26 cellular contexts compared by ENCODE assay signal in the genomic region with DNA sequence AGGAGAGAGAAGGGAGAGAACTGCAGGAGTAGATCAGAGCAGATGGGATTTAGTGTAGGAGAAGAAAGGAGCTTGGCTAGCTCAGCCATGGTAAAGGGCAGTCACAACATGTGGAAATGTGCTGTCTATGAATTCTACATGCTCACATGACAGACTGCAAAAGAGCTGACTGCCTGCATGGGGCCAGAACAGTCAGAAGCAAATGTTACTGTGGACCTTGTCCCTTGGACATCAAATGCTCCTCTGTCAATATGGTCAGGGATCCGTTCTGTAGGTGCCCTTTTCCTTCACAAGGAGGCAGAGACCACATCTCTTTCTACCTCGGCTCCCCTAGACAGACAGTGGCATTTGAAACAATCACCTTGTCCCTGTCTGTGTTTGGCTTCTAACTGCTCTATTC. TPM values are rescaled to one million over a fixed set of nuclear protein-coding genes. Genes with fewer than 3 reads are reported as not detected.
DNase-seq lines count a peak whose midpoint lies in the region; ATAC-seq, FAIRE-seq and TF ChIP-seq lines count a peak whose summit lies in the region.
"Had no signal": no experiment of that assay in that cellular context is flagged by ENCODE, and none has a peak within 500 bp of the region (broad histone marks: within the 10 kb centered on the region; RNA-seq: fewer than 3 reads in every experiment).

No MANE protein-coding gene starts in this region.

- H4K91ac ChIP-seq in H9 (ENCODE audit: insufficient read length, low read depth, low read length) = no peak overlapping the region
- H4K91ac ChIP-seq in H1 (replicated peaks; ENCODE audit: insufficient read length, low read length) = no peak overlapping the region

- H3K36me3 ChIP-seq in K562 (ENCODE audit: control insufficient read depth, insufficient read depth, low read length) (no peaks in the 10 kb centered on the region), H1 (ENCODE audit: control insufficient read depth in 2 of 4, insufficient read depth in 4 of 4, low read length in 3 of 4) (no peaks in the 10 kb centered on the region), HepG2 (replicated peaks in 1 of 2; ENCODE audit: control insufficient read depth in 1 of 2, insufficient read depth in 2 of 2, low read length in 2 of 2) (no peaks in the 10 kb centered on the region), esophagus squamous epithelium (no peaks in the 10 kb centered on the region)
- H3K36me3 ChIP-seq: BE2C; BLaER1 treated with 17β-estradiol and CSF1 and Interleukin-3, amounts not matched to agents 10 nM and 100 nM; HAP-1 had no signal

- H3K4me1 Mint-ChIP-seq in H9 = peaks cover 4 to 14% of the 10 kb centered on the region in 2 experiments

- WGBS in H9 (ENCODE audit: extremely low coverage, insufficient read length, low lambda C conversion rate) = no CpG with 5 or more reads among the region's 2 CpGs
- 51% methylated on average over 2 of the region's 2 CpGs for WGBS in K562 (ENCODE audit: insufficient coverage, low coverage, missing lambda C conversion rate)
- 76% methylated on average over 2 of the region's 2 CpGs; no CpG with 5 or more reads in 1 of the 2 experiments for WGBS in H1 (ENCODE audit: extremely low coverage in 1 of 2, insufficient coverage in 1 of 2, insufficient read length in 1 of 2, insufficient replicate concordance in 2 of 2, low coverage in 1 of 2, low lambda C conversion rate in 2 of 2, missing lambda C conversion rate in 1 of 2), 2 experiments
- 0% methylated on average over 2 of the region's 2 CpGs for WGBS in HepG2 (ENCODE audit: low lambda C conversion rate)
- 90 to 91% methylated on average over 2 of the region's 2 CpGs for WGBS in esophagus squamous epithelium, 2 donors

- H3K27me3 ChIP-seq in H9 (ENCODE audit: insufficient read depth, low read length) (no peaks in the 10 kb centered on the region), K562 (ENCODE audit: control insufficient read depth in 2 of 2, insufficient read depth in 2 of 2, low read length in 2 of 2) (no peaks in the 10 kb centered on the region), H1 (replicated peaks in 1 of 4; ENCODE audit: control insufficient read depth in 3 of 4, extremely low read depth in 1 of 4, insufficient read depth in 3 of 4, low read length in 3 of 4) (no peaks in the 10 kb centered on the region), HepG2 (ENCODE audit: control insufficient read depth in 1 of 2, insufficient read depth in 2 of 2, low read length in 2 of 2) (no peaks in the 10 kb centered on the region), esophagus squamous epithelium (no peaks in the 10 kb centered on the region)
- H3K27me3 ChIP-seq: BE2C; BLaER1 treated with 17β-estradiol and CSF1 and Interleukin-3, amounts not matched to agents 10 nM and 100 nM had no signal

- TF ChIP-seq POLR2A in K562 (conservative IDR thresholded peaks at IDR 0.05) (no peak), H1 (IDR thresholded peaks at IDR 0.05; ENCODE audit: control extremely low read depth in 1 of 2, low read depth in 2 of 2, low read length in 2 of 2) (no peak), HepG2 (IDR thresholded peaks at IDR 0.05; ENCODE audit: insufficient read depth in 1 of 2, low read depth in 2 of 2, low read length in 2 of 2) (no peak), esophagus squamous epithelium (IDR thresholded peaks at IDR 0.05) (no peak)

- in situ Hi-C loops in K562 (cut with MboI) (no loop called here), HepG2 (cut with HindIII; ENCODE audit: extremely low pct_ligation_motif_present, low pct_unique_long_range_greater_than_20kb) (no loop called here)

- peaks cover 3 to 8% (median 4%) of the 10 kb centered on the region in 3 experiments; a peak in 5 of 7 replicates for H3K36me3 Mint-ChIP-seq in H9 (ENCODE audit: insufficient read depth in 1 of 3, low read depth in 3 of 3)
- H3K36me3 Mint-ChIP-seq: CD14-positive monocyte had no signal

- no TSS peak for BruUV-seq in K562 (replicated peaks; lab: Mats Ljungman, UMichigan)
- BruUV-seq in HepG2 (replicated peaks; lab: Mats Ljungman, UMichigan) = no TSS peak

- no peak for TF ChIP-seq CTCF in H9 (conservative IDR thresholded peaks at IDR 0.05)
- TF ChIP-seq CTCF in K562 (IDR thresholded peaks at IDR 0.05 in 2 of 3, conservative IDR thresholded peaks at IDR 0.05 in 1 of 3; ENCODE audit: insufficient read depth in 2 of 3, low read depth in 1 of 3, low read length in 3 of 3) = no peak
- no peak for TF ChIP-seq CTCF in H1 (IDR thresholded peaks at IDR 0.05; ENCODE audit: control extremely low read depth in 1 of 3, insufficient read depth in 1 of 3, low read depth in 1 of 3, low read length in 3 of 3)
- TF ChIP-seq CTCF in HepG2 (CRISPR knock-in tag; IDR thresholded peaks at IDR 0.05) = no peak
- no peak for TF ChIP-seq CTCF in esophagus squamous epithelium (IDR thresholded peaks at IDR 0.05)

- H3K18ac ChIP-seq in H9 (ENCODE audit: insufficient read length, low read depth, low read length) (no peak overlapping the region), H1 (ENCODE audit: extremely low read depth, low read length) (no peak overlapping the region)

- H3K23ac ChIP-seq in H9 (ENCODE audit: insufficient read length, low read depth, low read length) (no peak overlapping the region), H1 (ENCODE audit: insufficient read length) (no peak overlapping the region)

- H3K4me2 ChIP-seq in H9 (ENCODE audit: insufficient read depth, insufficient read length, low read length) (no peak overlapping the region), K562 (ENCODE audit: insufficient read depth, low read length) (no peak overlapping the region), H1 (ENCODE audit: insufficient read depth in 1 of 2, low read depth in 2 of 2, low read length in 2 of 2) (no peak overlapping the region), HepG2 (ENCODE audit: low read depth, low read length) (0 out of 2 replicates have a peak overlapping the region, but pooled peaks have one; percentile 9)
- H3K4me2 ChIP-seq: A549 had no signal

- H2AFZ ChIP-seq in H9 (ENCODE audit: low read length) (no peak overlapping the region), K562 (ENCODE audit: low read depth, low read length) (peak overlapping the region; percentile 46), H1 (ENCODE audit: low read length) (0 out of 2 replicates have a peak overlapping the region, but pooled peaks have one; percentile 12), HepG2 (ENCODE audit: low read length) (no peak overlapping the region)

- intact Hi-C loops in K562 (cut with micrococcal nuclease) = no loop called here
- intact Hi-C loops in HepG2 (cut with micrococcal nuclease; ENCODE audit: unreplicated experiment) = no loop called here
- intact Hi-C loops in esophagus squamous epithelium (cut with DNase I) = no loop called here

- H3K27ac Mint-ChIP-seq in H9 = peak overlapping the region in 1 of 3 experiments; percentile 7; a peak in 1 of 7 replicates
- H3K27ac Mint-ChIP-seq: CD14-positive monocyte; CD4-positive, alpha-beta T cell; CD8-positive, alpha-beta memory T cell; HFFc6 had no signal

- H3K4me3 ChIP-seq in K562 (no peak overlapping the region), H1 (ENCODE audit: extremely low read depth in 1 of 4, insufficient read depth in 2 of 4, low read depth in 3 of 4, low read length in 4 of 4) (no peak overlapping the region), HepG2 (replicated peaks in 1 of 3; ENCODE audit: insufficient read depth in 1 of 3, low read depth in 2 of 3, low read length in 3 of 3) (no peak overlapping the region), esophagus squamous epithelium (no peak overlapping the region)
- H3K4me3 ChIP-seq: A549; BLaER1 treated with 17β-estradiol and CSF1 and Interleukin-3, amounts not matched to agents 10 nM and 100 nM; HAP-1 had no signal

- 0 out of 2 replicates have a peak overlapping the region, but pooled peaks have one; percentile 58 for H3K14ac ChIP-seq in H9 (ENCODE audit: insufficient read depth, low read length)
- no peak overlapping the region for H3K14ac ChIP-seq in H1 (ENCODE audit: insufficient read length)

- H3K56ac ChIP-seq in H9 (ENCODE audit: insufficient read length, low read depth, low read length) (no peak overlapping the region), H1 (replicated peaks; ENCODE audit: insufficient read length, low read depth, low read length) (no peak overlapping the region)

- TF ChIP-seq RAD21 in K562 (CRISPR knock-in tag; conservative IDR thresholded peaks at IDR 0.05 in 1 of 2, IDR thresholded peaks at IDR 0.05 in 1 of 2) (no peak), H1 (IDR thresholded peaks at IDR 0.05 in 1 of 2, conservative IDR thresholded peaks at IDR 0.05 in 1 of 2; ENCODE audit: low read depth in 2 of 2, low read length in 2 of 2) (no peak), HepG2 (CRISPR knock-in tag; IDR thresholded peaks at IDR 0.05) (no peak)

- no peak overlapping the region for H3T11ph ChIP-seq in H9 (ENCODE audit: low read length)

- no peak overlapping the region for H3K4ac ChIP-seq in H9 (ENCODE audit: low read depth, low read length)
- no peak overlapping the region for H3K4ac ChIP-seq in H1 (replicated peaks; ENCODE audit: insufficient read length, low read depth, low read length)

- H4K20me1 ChIP-seq in H9 (ENCODE audit: control insufficient read depth, insufficient read depth, insufficient read length) = no peaks in the 10 kb centered on the region
- no peaks in the 10 kb centered on the region for H4K20me1 ChIP-seq in K562 (replicated peaks; ENCODE audit: control insufficient read depth, insufficient read depth, low read length)
- no peaks in the 10 kb centered on the region for H4K20me1 ChIP-seq in H1 (replicated peaks in 1 of 2; ENCODE audit: control insufficient read depth in 1 of 2, insufficient read depth in 2 of 2, low read length in 2 of 2)
- H4K20me1 ChIP-seq in HepG2 (ENCODE audit: insufficient read depth, low read length) = no peaks in the 10 kb centered on the region
- H4K20me1 ChIP-seq: BLaER1 treated with 17β-estradiol and CSF1 and Interleukin-3, amounts not matched to agents 10 nM and 100 nM had no signal

- H3K4me1 ChIP-seq in H9 (ENCODE audit: insufficient read depth, low read length) = peaks cover 7% of the 10 kb centered on the region; the same call in 1 of the 2 replicates
- peaks cover 7 to 21% of the 10 kb centered on the region in 2 experiments for H3K4me1 ChIP-seq in K562 (replicated peaks in 1 of 2; ENCODE audit: control insufficient read depth in 2 of 2, insufficient read depth in 2 of 2, low read length in 2 of 2)
- H3K4me1 ChIP-seq in H1 (replicated peaks in 1 of 4; ENCODE audit: control insufficient read depth in 3 of 4, insufficient read depth in 4 of 4, low read length in 3 of 4) = peaks cover 0 to 7% (median 1%) of the 10 kb centered on the region in 4 experiments; a peak in 2 of 7 replicates
- peaks cover 10% of the 10 kb centered on the region for H3K4me1 ChIP-seq in HepG2 (ENCODE audit: insufficient read depth, low read length)
- H3K4me1 ChIP-seq in esophagus squamous epithelium = peaks cover 0 to 13% (median 11%) of the 10 kb centered on the region in 3 donors
- H3K4me1 ChIP-seq: A549, BE2C, HAP-1 had no signal

- H2BK15ac ChIP-seq in H9 (ENCODE audit: low read depth, low read length) (peak overlapping the region; percentile 20; the same call in 1 of the 2 replicates), H1 (ENCODE audit: low read length) (0 out of 2 replicates have a peak overlapping the region, but pooled peaks have one; percentile 12)

- FAIRE-seq in K562 (lab: Jason Lieb, UNC) (no peak), H1 (lab: Jason Lieb, UNC) (no peak), HepG2 (lab: Jason Lieb, UNC) (no peak)
- FAIRE-seq: A549, D721Med, GM12891, GM18507 had no signal

- H3K27ac ChIP-seq in H9 (ENCODE audit: insufficient read length, low read depth, low read length) (no peak overlapping the region), K562 (ENCODE audit: extremely low read depth, low read depth, low read length) (no peak overlapping the region), H1 (ENCODE audit: low read depth, low read length) (no peak overlapping the region), HepG2 (ENCODE audit: extremely low read length, insufficient read depth, low read length) (no peak overlapping the region), esophagus squamous epithelium (no peak overlapping the region)
- H3K27ac ChIP-seq: A549; BLaER1 treated with 17β-estradiol and CSF1 and Interleukin-3, amounts not matched to agents 10 nM and 100 nM had no signal

- H2AK5ac ChIP-seq in H9 (ENCODE audit: insufficient read length, low read length) = no peak overlapping the region
- H2AK5ac ChIP-seq in H1 (ENCODE audit: low read depth, low read length) = no peak overlapping the region

- CTCF ChIA-PET in K562 (lab: Yijun Ruan, JAX; ENCODE audit: low intra/inter-chr PET ratio) = no interaction called here
- CTCF ChIA-PET in H1 (lab: Charles Lee; ENCODE audit: partially characterized antibody) = interaction anchor here (0.6 kb wide), 1 partner anchor 322 kb away, joined by 3 read pairs; no protein-coding TSS in a partner anchor
- CTCF ChIA-PET in HepG2 (lab: Yijun Ruan, JAX; ENCODE audit: low intra/inter-chr PET ratio, low total read pairs) = no interaction called here

- ATAC-seq in K562 (no peak), HepG2 (peak; percentile 80), GM21723 (IDR thresholded peaks at IDR 0.05; ENCODE audit: unreplicated experiment) (no peak)
- ATAC-seq: A549 had no signal

- H3K79me1 ChIP-seq in H9 (ENCODE audit: insufficient read depth, low read depth, low read length, poor library complexity, severe bottlenecking) (no peaks in the 10 kb centered on the region), H1 (ENCODE audit: low read depth, low read length) (no peaks in the 10 kb centered on the region)

- H3K9me1 ChIP-seq in K562 (ENCODE audit: control insufficient read depth, insufficient read depth, low read length) = no peaks in the 10 kb centered on the region

- no peak overlapping the region for H2BK12ac ChIP-seq in H9 (ENCODE audit: insufficient read length, low read depth, low read length)
- peak overlapping the region; percentile 51; the same call in 1 of the 2 replicates for H2BK12ac ChIP-seq in H1 (ENCODE audit: low read depth, low read length)

- H3K9me3 ChIP-seq in H9 (ENCODE audit: control insufficient read depth, low read depth, low read length) = no peaks in the 10 kb centered on the region
- no peaks in the 10 kb centered on the region; the same call in 1 of the 2 replicates for H3K9me3 ChIP-seq in K562 (replicated peaks; ENCODE audit: control insufficient read depth, insufficient read depth, low read depth, low read length)
- peaks cover 0 to 3% of the 10 kb centered on the region in 2 experiments; a peak in 1 of 4 replicates for H3K9me3 ChIP-seq in H1 (ENCODE audit: insufficient read depth in 2 of 2, low read depth in 1 of 2, low read length in 1 of 2)
- H3K9me3 ChIP-seq in HepG2 (ENCODE audit: low read length) = no peaks in the 10 kb centered on the region
- no peaks in the 10 kb centered on the region for H3K9me3 ChIP-seq in esophagus squamous epithelium
- H3K9me3 ChIP-seq: A549; BE2C; BLaER1 treated with 17β-estradiol and CSF1 and Interleukin-3, amounts not matched to agents 10 nM and 100 nM; HAP-1 had no signal

- H4K5ac ChIP-seq in H9 (ENCODE audit: insufficient read length, low read depth, low read length) = no peak overlapping the region
- H4K5ac ChIP-seq in H1 (ENCODE audit: insufficient read length, low read depth, low read length) = no peak overlapping the region

- TF ChIP-seq EP300 in K562 (IDR thresholded peaks at IDR 0.05; ENCODE audit: low read length) (no peak), H1 (IDR thresholded peaks at IDR 0.05; ENCODE audit: borderline replicate concordance in 1 of 2, low read depth in 2 of 2, low read length in 2 of 2) (no peak), HepG2 (IDR thresholded peaks at IDR 0.05; ENCODE audit: low read depth in 2 of 2, low read length in 2 of 2) (no peak), HepG2 (CRISPR knock-in tag; IDR thresholded peaks at IDR 0.05; ENCODE audit: borderline replicate concordance) (no peak)

- H2BK20ac ChIP-seq in H9 (ENCODE audit: low read depth, low read length, poor library complexity, severe bottlenecking) = no peak overlapping the region
- H2BK20ac ChIP-seq in H1 (ENCODE audit: low read length) = 0 out of 2 replicates have a peak overlapping the region, but pooled peaks have one; percentile 9

- peaks cover 0 to 4% of the 10 kb centered on the region in 2 experiments; a peak in 2 of 5 replicates for H3K9me3 Mint-ChIP-seq in H9
- H3K9me3 Mint-ChIP-seq: CD4-positive, alpha-beta T cell; HFFc6 had no signal

- POLR2A ChIA-PET in K562 (lab: Yijun Ruan, JAX) (no interaction called here), H1 (lab: Charles Lee; ENCODE audit: partially characterized antibody) (interaction anchor here (0.5 kb wide), 1 partner anchor 39 kb away, joined by 3 read pairs; no protein-coding TSS in a partner anchor), HepG2 (lab: Yijun Ruan, JAX) (no interaction called here)

- H3K9ac ChIP-seq in H9 (ENCODE audit: extremely low read depth, insufficient read length, low read length) (peak overlapping the region; percentile 15), K562 (ENCODE audit: insufficient read depth in 1 of 2, low read depth in 2 of 2, low read length in 2 of 2) (no peak overlapping the region; a peak in 1 of 4 replicates), H1 (replicated peaks in 1 of 4; ENCODE audit: extremely low read depth in 1 of 4, low read depth in 3 of 4, low read length in 3 of 4) (no peak overlapping the region), HepG2 (ENCODE audit: insufficient read depth, low read depth, low read length) (no peak overlapping the region)
- H3K9ac ChIP-seq: BLaER1 treated with 17β-estradiol and CSF1 and Interleukin-3, amounts not matched to agents 10 nM and 100 nM had no signal

- H4K8ac ChIP-seq in H9 (replicated peaks; ENCODE audit: insufficient read length, low read depth, low read length) = no peak overlapping the region
- no peak overlapping the region for H4K8ac ChIP-seq in H1 (ENCODE audit: extremely low read depth, insufficient read depth, low read length)

- no peak overlapping the region for H3K4me3 Mint-ChIP-seq in H9
- H3K4me3 Mint-ChIP-seq: CD14-positive monocyte; CD4-positive, alpha-beta T cell; CD8-positive, alpha-beta memory T cell; HFFc6 had no signal

- H3K23me2 ChIP-seq in H9 (ENCODE audit: insufficient read length, low read depth, low read length, poor library complexity, severe bottlenecking) (no peaks in the 10 kb centered on the region), H1 (ENCODE audit: low read depth, low read length) (no peaks in the 10 kb centered on the region)

- H2BK5ac ChIP-seq in H9 (ENCODE audit: insufficient read length, low read length) (no peak overlapping the region), H1 (ENCODE audit: low read depth, low read length) (peak overlapping the region; percentile 45; the same call in 1 of the 2 replicates)

- no peaks in the 10 kb centered on the region for H3K79me2 ChIP-seq in H9 (ENCODE audit: insufficient read depth, low read length)
- H3K79me2 ChIP-seq in K562 (ENCODE audit: control insufficient read depth, insufficient read depth, low read length) = no peaks in the 10 kb centered on the region
- H3K79me2 ChIP-seq in H1 (ENCODE audit: control insufficient read depth in 1 of 2, insufficient read depth in 2 of 2, low read length in 2 of 2) = no peaks in the 10 kb centered on the region
- no peaks in the 10 kb centered on the region for H3K79me2 ChIP-seq in HepG2 (ENCODE audit: insufficient read depth, low read length)

- peaks cover 3% of the 10 kb centered on the region; the same call in 1 of the 2 replicates for H3K27me3 Mint-ChIP-seq in H9 (ENCODE audit: low read depth)
- H3K27me3 Mint-ChIP-seq: CD4-positive, alpha-beta T cell had no signal

- no peak overlapping the region for H2BK120ac ChIP-seq in H9 (ENCODE audit: low read depth, low read length, poor library complexity, severe bottlenecking)
- H2BK120ac ChIP-seq in H1 (replicated peaks; ENCODE audit: low read depth, low read length) = no peak overlapping the region

- no peak for DNase-seq in H9
- DNase-seq in K562 (ENCODE audit: extremely low read depth in 1 of 4, low spot score in 3 of 4) = no peak
- DNase-seq in H1 (ENCODE audit: low read depth in 1 of 2, low spot score in 2 of 2) = no peak
- no peak for DNase-seq in HepG2 (ENCODE audit: low spot score)
- DNase-seq in esophagus squamous epithelium (lab: John Stamatoyannopoulos, UW) = no peak
- no peak for DNase-seq in GF-D8 (lab: John Stamatoyannopoulos, UW)
- no peak for DNase-seq in T-helper 1 cell
- DNase-seq: 8988T; ACHN; AML-193; BE2C; CD4-positive, alpha-beta T cell; CD8-positive, alpha-beta memory T cell; DMS 273 treated with DMSO at 0.1 percent for 48 hours; DMS79; EL; GDM1; HFFc6 had no signal

RNA-seq across cellular contexts. Expression of a gene that starts 46.6 kb away (rescaled TPM):
- 36.5 and 44.2 TPM in 2 replicates for total RNA-seq in H9 (2021)
- 53.0 and 162 TPM in 2 replicates for total RNA-seq in K562 (2011; cell fraction: chromatin; rRNA removed; ENCODE audit: low replicate concordance)
- total RNA-seq in K562 (2011; cell fraction: nucleolus; rRNA removed) = 38.2 and 56.5 TPM in 2 replicates
- 82.4 and 142 TPM in 2 replicates for total RNA-seq in K562 (2011; cell fraction: nucleoplasm; rRNA removed)
- total RNA-seq in K562 (2014; rRNA removed) = 19.3 and 21.7 TPM in 2 replicates
- total RNA-seq in K562 (2014; rRNA removed; fragmentation: Illumina TruSeq; extraction: Trizol) = 33.3 and 37.1 TPM in 2 replicates
- 29.3 and 30.4 TPM in 2 replicates for total RNA-seq in K562 (2015; rRNA removed; fragmentation: Illumina TruSeq; extraction: Trizol)
- total RNA-seq in K562 (2021) = 25.8 and 28.8 TPM in 2 replicates
- polyA plus RNA-seq in K562 (2011; rRNA removed) = 16.9 and 18.2 TPM in 2 replicates
- 19.3 and 22.5 TPM in 2 replicates for polyA plus RNA-seq in K562 (2011; cell fraction: cytosol; rRNA removed)
- polyA plus RNA-seq in K562 (2011; cell fraction: nucleus; rRNA removed) = 35.9 and 42.5 TPM in 2 replicates
- polyA plus RNA-seq in K562 (2012) = 11.0 and 12.9 TPM in 2 replicates
- 20.9 and 24.9 TPM in 2 replicates for polyA plus RNA-seq in K562 (2014; fragmentation: Illumina TruSeq; extraction: Trizol)
- 1 to 10 TPM; 6.0 to 6.2 TPM for polyA plus RNA-seq in K562 (2014; fragmentation: Nextera tagmentation; extraction: Ambion mirVana)
- 14.6 and 18.4 TPM in 2 replicates for polyA plus RNA-seq in K562 (2014; rRNA removed)
- 64.9 and 75.2 TPM in 2 replicates for polyA minus RNA-seq in K562 (2011; rRNA and poly(A)+ RNA removed)
- polyA minus RNA-seq in K562 (2011; cell fraction: cytosol; rRNA and poly(A)+ RNA removed) = 21.6 and 23.0 TPM in 2 replicates
- polyA minus RNA-seq in K562 (2011; cell fraction: nucleus; rRNA and poly(A)+ RNA removed) = 68.8 and 114 TPM in 2 replicates
- total RNA-seq in H1 (2021; fragmentation: NEBNext Ultra II Directional; extraction: Animal tissue kit (Norgen Biotek cat#: 25700)) = 22.6 and 26.3 TPM in 2 replicates
- 13.0 and 23.1 TPM in 2 replicates for polyA plus RNA-seq in H1 (2011; rRNA removed)
- 14.5 TPM for polyA plus RNA-seq in H1 (2011; cell fraction: cytosol; rRNA removed)
- 40.9 TPM for polyA plus RNA-seq in H1 (2011; cell fraction: nucleus; rRNA removed)
- 14.2 to 16.0 TPM (median 15.4 TPM) in 4 replicates for polyA plus RNA-seq in H1 (2012, experiment 1 of 2)
- polyA plus RNA-seq in H1 (2012, experiment 2 of 2) = 1.2 TPM
- 11.6 TPM for polyA plus RNA-seq in H1 (2013, experiment 1 of 2)
- 9.0 TPM for polyA plus RNA-seq in H1 (2013, experiment 2 of 2)
- 55.0 and 77.3 TPM in 2 replicates for polyA minus RNA-seq in H1 (2011; rRNA and poly(A)+ RNA removed)
- 21.3 TPM for polyA minus RNA-seq in H1 (2011; cell fraction: cytosol; rRNA and poly(A)+ RNA removed)
- 74.2 TPM for polyA minus RNA-seq in H1 (2011; cell fraction: nucleus; rRNA and poly(A)+ RNA removed)
- 7.4 and 11.1 TPM in 2 replicates for total RNA-seq in HepG2 (2016; rRNA removed; fragmentation: Illumina TruSeq; extraction: Trizol)
- total RNA-seq in HepG2 (2016; cell fraction: cytosol; rRNA removed; fragmentation: Illumina TruSeq; extraction: Trizol; ENCODE audit: low read depth) = 1.6 and 2.1 TPM in 2 replicates
- 7.9 and 9.1 TPM in 2 replicates for total RNA-seq in HepG2 (2016; cell fraction: insoluble cytoplasmic fraction; rRNA removed; fragmentation: Illumina TruSeq; extraction: Trizol)
- total RNA-seq in HepG2 (2016; cell fraction: membrane; rRNA removed; fragmentation: Illumina TruSeq; extraction: Trizol) = 4.1 and 4.8 TPM in 2 replicates
- 20.1 and 25.7 TPM in 2 replicates for total RNA-seq in HepG2 (2016; cell fraction: nucleus; rRNA removed; fragmentation: Illumina TruSeq; extraction: Trizol)
- 9.9 and 10.9 TPM in 2 replicates for polyA plus RNA-seq in HepG2 (2011; rRNA removed)
- polyA plus RNA-seq in HepG2 (2011; cell fraction: cytosol; rRNA removed) = 8.4 and 8.9 TPM in 2 replicates
- 15.8 and 16.8 TPM in 2 replicates for polyA plus RNA-seq in HepG2 (2011; cell fraction: nucleus; rRNA removed)
- 7.8 and 9.0 TPM in 2 replicates for polyA plus RNA-seq in HepG2 (2012)
- 0.77 and 1.1 TPM in 2 replicates for polyA plus RNA-seq in HepG2 (2016; cell fraction: cytosol; fragmentation: Illumina TruSeq; extraction: Trizol; ENCODE audit: low read depth)
- 6.8 and 7.6 TPM in 2 replicates for polyA plus RNA-seq in HepG2 (2016; cell fraction: insoluble cytoplasmic fraction; fragmentation: Illumina TruSeq; extraction: Trizol; ENCODE audit: low read depth)
- polyA plus RNA-seq in HepG2 (2016; cell fraction: membrane; fragmentation: Illumina TruSeq; extraction: Trizol; ENCODE audit: low read depth) = 1.6 and 1.7 TPM in 2 replicates
- polyA plus RNA-seq in HepG2 (2016; cell fraction: nucleus; fragmentation: Illumina TruSeq; extraction: Trizol; ENCODE audit: insufficient read depth, low read depth) = 13.9 and 14.0 TPM in 2 replicates
- polyA minus RNA-seq in HepG2 (2011; rRNA and poly(A)+ RNA removed; ENCODE audit: low replicate concordance) = 28.2 and 31.3 TPM in 2 replicates
- polyA minus RNA-seq in HepG2 (2011; cell fraction: cytosol; rRNA and poly(A)+ RNA removed) = 11.1 and 13.6 TPM in 2 replicates
- 69.6 and 70.4 TPM in 2 replicates for polyA minus RNA-seq in HepG2 (2011; cell fraction: nucleus; rRNA and poly(A)+ RNA removed)
- total RNA-seq in esophagus squamous epithelium = 10 to 100 TPM; 11.0 to 22.3 (median 20.7) TPM

Comparison
In these comparisons a context has a peak if more than half of its experiments do, and no peak if none do; other contexts are left out.
1. H2AFZ ChIP-seq: peak in K562 (single experiment) and H1 (single experiment); none in H9 (single experiment) and HepG2 (single experiment).